8 cellular contexts compared by ENCODE assay signal in the genomic region with DNA sequence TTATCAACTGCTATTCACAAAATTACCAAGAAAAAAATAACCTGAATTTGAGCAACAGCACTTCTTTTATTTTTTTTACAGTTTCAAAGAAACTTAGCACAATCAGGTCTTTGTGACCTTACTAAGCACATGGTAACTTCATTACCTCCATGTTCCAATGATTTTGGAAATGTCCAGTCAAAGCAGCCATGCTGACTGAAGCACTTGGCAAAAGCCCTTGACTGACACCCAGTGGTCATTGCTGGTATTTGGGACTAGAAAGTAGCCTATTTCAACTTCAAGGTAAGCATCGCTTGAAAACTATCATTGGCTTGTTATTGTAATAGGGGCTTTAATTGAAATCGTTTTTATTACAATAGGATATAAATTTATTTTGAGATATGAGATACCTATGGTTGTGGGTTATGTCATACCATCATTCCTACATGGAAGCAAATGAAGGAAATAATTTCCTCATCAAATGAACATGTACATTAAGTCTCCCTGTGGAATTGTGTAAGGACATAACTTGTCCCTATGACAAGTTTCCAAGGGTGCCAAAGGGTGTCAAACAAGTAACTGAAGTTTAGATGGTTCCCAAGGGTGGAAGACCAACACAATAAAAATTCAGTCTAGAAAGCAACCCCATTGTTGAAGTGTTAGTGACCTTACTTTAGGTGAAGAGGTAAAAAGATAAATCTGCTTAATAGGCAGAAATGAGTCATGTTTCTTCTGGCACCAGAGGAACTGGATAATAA. TPM values are rescaled to one million over a fixed set of nuclear protein-coding genes. Genes with fewer than 3 reads are reported as not detected.
DNase-seq lines count a peak whose midpoint lies in the region; ATAC-seq and TF ChIP-seq lines count a peak whose summit lies in the region.

No MANE protein-coding gene starts in this region.

- no peak overlapping the region for H3K27ac ChIP-seq in endodermal cell (ENCODE audit: low read depth, low read length)
- no peak overlapping the region for H3K27ac ChIP-seq in tibial artery

- H3K4me3 Mint-ChIP-seq in endodermal cell = no peak overlapping the region

- H3K4me1 ChIP-seq in endodermal cell (ENCODE audit: control insufficient read depth, insufficient read depth, low read length) (no peaks in the 10 kb centered on the region), tibial artery (no peaks in the 10 kb centered on the region)

- H3K9me3 ChIP-seq in endodermal cell (ENCODE audit: control insufficient read depth, low read length) (no peaks in the 10 kb centered on the region), tibial artery (no peaks in the 10 kb centered on the region)

- H3K4me1 Mint-ChIP-seq in endodermal cell = no peaks in the 10 kb centered on the region

- no peaks in the 10 kb centered on the region for H3K27me3 Mint-ChIP-seq in endodermal cell (ENCODE audit: insufficient read depth)

- H3K27ac Mint-ChIP-seq in endodermal cell = no peak overlapping the region

- peak; percentile 19 for DNase-seq in AG09319 (ENCODE audit: extremely low read depth, low read depth)
- DNase-seq in NCI-H1048 (lab: John Stamatoyannopoulos, UW) = peak; percentile 22
- peak; percentile 12 for DNase-seq in UCSD-AML1 (lab: John Stamatoyannopoulos, UW; ENCODE audit: unreplicated experiment)
- DNase-seq in endodermal cell = peak; percentile 91
- DNase-seq in midbrain (lab: John Stamatoyannopoulos, UW) = peak; percentile 58
- DNase-seq in tibial artery = no peak

- H3K4me3 ChIP-seq in endodermal cell (ENCODE audit: low read length) (no peak overlapping the region), tibial artery (no peak overlapping the region)

- H3K27me3 ChIP-seq in endodermal cell (ENCODE audit: control insufficient read depth, insufficient read depth, low read length, poor library complexity, severe bottlenecking) (no peaks in the 10 kb centered on the region), tibial artery (no peaks in the 10 kb centered on the region)

- no peak overlapping the region for H3K9ac ChIP-seq in endodermal cell (ENCODE audit: extremely low read depth, low read length, poor library complexity, severe bottlenecking)

- peak; percentile 77 for ATAC-seq in GM18499 (IDR thresholded peaks at IDR 0.05; ENCODE audit: insufficient read depth, unreplicated experiment)
- peak; percentile 83 for ATAC-seq in HG02763 (IDR thresholded peaks at IDR 0.05; ENCODE audit: unreplicated experiment)

- intact Hi-C loops in tibial artery (cut with DNase I; ENCODE audit: low total_unique reads) = no loop called here

- H3K36me3 ChIP-seq in endodermal cell (ENCODE audit: control insufficient read depth, insufficient read depth, low read length) = no peaks in the 10 kb centered on the region
- H3K36me3 ChIP-seq in tibial artery = no peaks in the 10 kb centered on the region

- no peaks in the 10 kb centered on the region for H3K9me3 Mint-ChIP-seq in endodermal cell

- 41% methylated on average over 2 of the region's 2 CpGs; no CpG with 5 or more reads in 1 of the 2 experiments for WGBS in endodermal cell (ENCODE audit: insufficient coverage in 1 of 2, insufficient read length in 1 of 2), 2 experiments

- no peaks in the 10 kb centered on the region for H3K36me3 Mint-ChIP-seq in endodermal cell (ENCODE audit: low read depth)

- TF ChIP-seq CTCF in AG09319 (IDR thresholded peaks at IDR 0.05; ENCODE audit: low read depth, low read length) (peak; percentile 97), endodermal cell (conservative IDR thresholded peaks at IDR 0.05) (peak; percentile 95), tibial artery (IDR thresholded peaks at IDR 0.05) (peak; percentile 55 to 62)

RNA-seq across cellular contexts. Expression of a gene that starts 15.2 kb away (rescaled TPM):
- not detected for total RNA-seq in endodermal cell
- polyA plus RNA-seq in endodermal cell (2013, experiment 1 of 2) = not detected
- not detected for polyA plus RNA-seq in endodermal cell (2013, experiment 2 of 2)

Comparison
In these comparisons a context has a peak if more than half of its experiments do, and no peak if none do; other contexts are left out.
1. DNase-seq: peak in AG09319 (single experiment), NCI-H1048 (single experiment), UCSD-AML1 (single experiment), endodermal cell (single experiment) and midbrain (single experiment); none in tibial artery (0 of 2).
2. Peak in every context shown above with its lines, with median percentiles within 50 percentile points of each other: CTCF ChIP-seq.